Comparison of ENCODE assay signal across 12 cellular contexts in genomic region chr16:27638833-27639587, GRCh38.
"Had no signal": no experiment of that assay in that cellular context is flagged by ENCODE, and none has a peak within 500 bp of the region (broad histone marks: within the 10 kb centered on the region; RNA-seq: fewer than 3 reads in every experiment).

No MANE protein-coding gene starts in this region.

- H3K36me3 ChIP-seq: right atrium auricular region had no signal

- DNase-seq: activated effector memory CD4-positive, alpha-beta T cell treated with Interleukin-2 at 50 U/mL for 16 hours; activated T-cell treated with anti-CD3 and anti-CD28 coated beads, Interleukin-2, amount 50 U/mL, for 1 hour; left ventricle myocardium superior had no signal

- H3K27ac ChIP-seq: body of pancreas, parathyroid adenoma, right atrium auricular region had no signal

- ATAC-seq: activated CD4-positive, CD25-positive, alpha-beta regulatory T cell treated with anti-CD3 and anti-CD28 coated beads, Interleukin-2, amount 50 U/mL, for 24 hours; body of pancreas had no signal

- H3K79me2 ChIP-seq: parathyroid adenoma had no signal

- FAIRE-seq: endometrium, frontal cortex had no signal

- H3K4me1 Mint-ChIP-seq: stimulated activated memory B cell treated with anti-CD40 and anti-IgM and Interleukin-4, amounts not matched to agents 10 μg/mL and 1 μg/mL and 100 μg/mL, for 72 hours had no signal

- H3K4me3 Mint-ChIP-seq: stimulated activated memory B cell treated with anti-CD40 and anti-IgM and Interleukin-4, amounts not matched to agents 10 μg/mL and 1 μg/mL and 100 μg/mL, for 72 hours had no signal

- H3K27me3 Mint-ChIP-seq: stimulated activated memory B cell treated with anti-CD40 and anti-IgM and Interleukin-4, amounts not matched to agents 10 μg/mL and 1 μg/mL and 100 μg/mL, for 72 hours had no signal

- H3K4me3 ChIP-seq: body of pancreas, dorsolateral prefrontal cortex, right atrium auricular region had no signal

- H3K27me3 ChIP-seq: body of pancreas, dorsolateral prefrontal cortex, right atrium auricular region had no signal

- H3K9ac ChIP-seq: parathyroid adenoma had no signal

- H2AFZ ChIP-seq: parathyroid adenoma had no signal

- H3K9me3 ChIP-seq: body of pancreas, right atrium auricular region had no signal

- H3K4me1 ChIP-seq: body of pancreas, right atrium auricular region had no signal

- H3K9me3 Mint-ChIP-seq: activated naive CD4-positive, alpha-beta T cell treated with anti-CD3 and anti-CD28 coated beads, Interleukin-2, amount 50 U/mL, for 72 hours had no signal

- H3K27ac Mint-ChIP-seq: activated naive CD4-positive, alpha-beta T cell treated with anti-CD3 and anti-CD28 coated beads, Interleukin-2, amount 50 U/mL, for 72 hours; stimulated activated memory B cell treated with anti-CD40 and anti-IgM and Interleukin-4, amounts not matched to agents 10 μg/mL and 1 μg/mL and 100 μg/mL, for 72 hours had no signal
